In the genomic region with DNA sequence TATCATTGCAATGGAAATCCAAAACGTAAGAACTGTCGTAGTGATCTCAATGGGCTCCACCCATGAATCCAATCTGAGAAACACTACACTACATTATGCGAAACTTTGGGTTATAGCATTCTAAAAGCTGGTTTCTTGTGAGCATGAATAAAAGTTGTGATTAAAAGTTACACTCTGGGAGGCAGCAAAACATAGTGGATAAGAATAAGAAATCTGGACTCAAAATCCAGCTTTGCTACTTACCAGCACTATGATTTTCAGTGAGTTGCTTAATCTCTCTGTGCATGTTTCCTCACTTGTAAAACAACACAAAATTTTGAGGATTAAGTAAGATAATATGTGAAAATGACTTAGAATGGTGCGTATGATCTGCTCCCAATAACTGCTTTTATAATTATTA, we compare ENCODE assay signal across 17 cellular contexts. TPM values are rescaled to one million over a fixed set of nuclear protein-coding genes. Genes with fewer than 3 reads are reported as not detected.
DNase-seq lines count a peak whose midpoint lies in the region; ATAC-seq and TF ChIP-seq lines count a peak whose summit lies in the region.
"Had no signal": no experiment of that assay in that cellular context is flagged by ENCODE, and none has a peak within 500 bp of the region (broad histone marks: within the 10 kb centered on the region; RNA-seq: fewer than 3 reads in every experiment).

No MANE protein-coding gene starts in this region.

- intact Hi-C loops in ovary (cut with DNase I): loop anchor here in 1 of 4 donors (5.0 kb wide), 1 partner anchor 324 kb away; no protein-coding TSS in a partner anchor

- TF ChIP-seq EP300 in ovary (IDR thresholded peaks at IDR 0.05): no peak

- no peak overlapping the region for H3K9ac ChIP-seq in GM23248

- H3K36me3 ChIP-seq in GM23248 (ENCODE audit: low read depth) (no peaks in the 10 kb centered on the region), ovary (no peaks in the 10 kb centered on the region)
- H3K36me3 ChIP-seq: left lung, tibial nerve had no signal

- peak in 1 of 3 donors; percentile 15 for TF ChIP-seq CTCF in ovary (IDR thresholded peaks at IDR 0.05)

- no peaks in the 10 kb centered on the region for H3K27me3 ChIP-seq in GM23248 (replicated peaks; ENCODE audit: insufficient read depth)
- H3K27me3 ChIP-seq in ovary: no peaks in the 10 kb centered on the region
- H3K27me3 ChIP-seq: foreskin keratinocyte, left lung, tibial nerve had no signal

- no peak overlapping the region for H2AFZ ChIP-seq in GM23248

- TF ChIP-seq POLR2A in erythroblast (IDR thresholded peaks at IDR 0.05; ENCODE audit: low read length) (no peak), ovary (IDR thresholded peaks at IDR 0.05) (no peak)

- no peak overlapping the region for H3K4me2 ChIP-seq in GM23248 (ENCODE audit: unreplicated experiment)

- in situ Hi-C loops in GM23248 (cut with MboI): no loop called here

- H3K27ac ChIP-seq in GM23248 (no peak overlapping the region), ovary (no peak overlapping the region)
- H3K27ac ChIP-seq: C4-2B, foreskin keratinocyte, left lung, tibial nerve had no signal

- H3K4me3 ChIP-seq in GM23248 (no peak overlapping the region), ovary (no peak overlapping the region)
- H3K4me3 ChIP-seq: left lung, tibial nerve had no signal

- 80 to 81% methylated on average over 4 of the region's 4 CpGs for WGBS in GM23248 (ENCODE audit: low coverage in 1 of 2, low lambda C conversion rate in 2 of 2, missing lambda C conversion rate in 2 of 2), 2 experiments
- 68 to 74% (median 72%) methylated on average over 4 of the region's 4 CpGs for WGBS in ovary, 3 donors

- H3K9me2 ChIP-seq in GM23248 (ENCODE audit: insufficient read depth): no peaks in the 10 kb centered on the region

- H3K9me3 ChIP-seq in GM23248 (ENCODE audit: low read depth) (no peaks in the 10 kb centered on the region), ovary (no peaks in the 10 kb centered on the region)
- H3K9me3 ChIP-seq: left lung, tibial nerve had no signal

- peak; percentile 41 for DNase-seq in GM23248
- peak; percentile 10 for DNase-seq in amniotic epithelial cell (ENCODE audit: low read depth)
- peak; percentile 27 for DNase-seq in fibroblast of the conjunctiva (ENCODE audit: low read depth)
- peak; percentile 32 for DNase-seq in renal cortical epithelial cell (ENCODE audit: low read depth)
- no peak for DNase-seq in erythroblast (lab: John Stamatoyannopoulos, UW)
- DNase-seq in ovary: no peak
- DNase-seq: activated CD4-positive, alpha-beta T cell treated with anti-CD3 and anti-CD28 coated beads for 1 hour; amygdala; foreskin keratinocyte; left lung; NCI-H1048; NCI-H526; posterior cingulate gyrus; T-helper 9 cell had no signal

- peaks cover 14% of the 10 kb centered on the region; the same call in 1 of the 2 replicates for H3K4me1 ChIP-seq in GM23248 (ENCODE audit: insufficient read depth)
- no peaks in the 10 kb centered on the region for H3K4me1 ChIP-seq in ovary (ENCODE audit: insufficient read depth)
- H3K4me1 ChIP-seq: foreskin keratinocyte, left lung, tibial nerve had no signal

- H4K20me1 ChIP-seq in GM23248 (ENCODE audit: insufficient read depth): no peaks in the 10 kb centered on the region

- no peaks in the 10 kb centered on the region for H3K79me2 ChIP-seq in GM23248 (ENCODE audit: insufficient read depth)

- no peak for ATAC-seq in HG03159 (IDR thresholded peaks at IDR 0.05; ENCODE audit: unreplicated experiment)
- ATAC-seq: foreskin keratinocyte, left lung had no signal

- peaks cover 10% of the 10 kb centered on the region; the same call in 1 of the 2 replicates for H3F3A ChIP-seq in GM23248 (ENCODE audit: insufficient read depth)

RNA-seq across cellular contexts. Expression of a gene that starts 25.7 kb away (rescaled TPM):
- total RNA-seq in GM23248 (2014; rRNA removed; shearing (Covaris generic)): 26.8 and 28.3 TPM in 2 replicates
- polyA plus RNA-seq in GM23248 (2016; fragmentation: Nextera tagmentation; extraction: Ambion mirVana) (23.2 and 23.3 TPM in 2 replicates), ovary (10 to 100 TPM; 19.3 to 28.7 TPM)
- total RNA-seq in renal cortical epithelial cell (41.5 and 46.7 TPM in 2 replicates), ovary (10 to 100 TPM; 25.6 to 46.0 (median 38.0) TPM)

Comparison
In these comparisons a context has a peak if more than half of its experiments do, and no peak if none do; other contexts are left out.
1. DNase-seq: peak in GM23248 (single experiment), amniotic epithelial cell (single experiment), fibroblast of the conjunctiva (single experiment) and renal cortical epithelial cell (single experiment); none in erythroblast (0 of 2) and ovary (0 of 5).